In the genomic region with DNA sequence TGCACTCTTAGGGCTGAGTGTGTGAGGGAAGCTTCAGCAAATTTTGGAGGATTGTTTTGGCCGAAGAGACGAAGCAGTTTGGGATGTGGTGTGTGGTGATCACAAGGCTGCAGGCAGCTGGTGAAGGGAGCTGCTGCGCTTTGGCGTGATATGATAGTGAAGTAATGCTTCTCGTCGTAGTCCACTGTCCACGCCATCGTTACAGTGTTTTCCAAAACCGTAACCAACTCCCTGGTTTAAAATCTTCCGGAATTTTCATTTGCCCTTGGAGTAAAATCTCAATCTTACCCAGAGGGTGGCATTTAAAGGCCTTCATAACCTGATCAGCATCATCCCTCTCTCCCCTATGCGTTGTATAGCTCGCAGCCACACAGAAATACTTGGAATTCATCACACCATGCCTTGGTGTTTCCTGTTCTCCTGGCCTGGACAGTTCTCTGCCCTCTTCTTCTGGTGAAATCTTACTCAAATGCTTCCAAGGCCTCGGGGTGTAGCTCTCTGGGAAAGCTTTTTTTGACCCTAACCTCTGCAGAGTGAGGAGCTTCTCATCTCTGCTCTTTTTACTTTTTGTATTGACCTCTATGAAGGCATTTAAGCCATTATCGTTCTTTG, we compare ENCODE assay signal across 8 cellular contexts. TPM values are rescaled to one million over a fixed set of nuclear protein-coding genes. Genes with fewer than 3 reads are reported as not detected.
DNase-seq lines count a peak whose midpoint lies in the region; ATAC-seq, FAIRE-seq and TF ChIP-seq lines count a peak whose summit lies in the region.

No MANE protein-coding gene starts in this region.

- H2AFZ ChIP-seq in Loucy (ENCODE audit: low read length) = peak overlapping the region; percentile 97
- H2AFZ ChIP-seq in astrocyte (ENCODE audit: low read depth, low read length) = peak overlapping the region; percentile 94

- H3K4me1 Mint-ChIP-seq in Calu3 (ENCODE audit: low read depth, unreplicated experiment) (no peaks in the 10 kb centered on the region), astrocyte (ENCODE audit: low read depth, unreplicated experiment) (peaks cover 6% of the 10 kb centered on the region)

- H4K20me1 ChIP-seq in Loucy (ENCODE audit: insufficient read depth, low read length, poor library complexity, severe bottlenecking) (peaks cover 36% of the 10 kb centered on the region), astrocyte (ENCODE audit: insufficient read depth, low read length) (peaks cover 35% of the 10 kb centered on the region)

- H3K4me3 ChIP-seq in Loucy (ENCODE audit: low read length, poor library complexity, severe bottlenecking) (peak overlapping the region; percentile 99), astrocyte (ENCODE audit: insufficient read depth, low read depth, low read length) (peak overlapping the region; percentile 95), iPS-18a (ENCODE audit: low read length) (peak overlapping the region; percentile 84), gastrocnemius medialis (peak overlapping the region; percentile 63 to 93 (median 88))

- intact Hi-C loops in Calu3 (cut with micrococcal nuclease; ENCODE audit: unreplicated experiment) (no loop called here), gastrocnemius medialis (cut with DNase I; ENCODE audit: low total_unique reads) (no loop called here)

- H3K4me3 Mint-ChIP-seq in Calu3 (ENCODE audit: low read depth, unreplicated experiment) (peak overlapping the region; percentile 93), astrocyte (ENCODE audit: unreplicated experiment) (peak overlapping the region; percentile 100)

- no peaks in the 10 kb centered on the region for H3K9me2 ChIP-seq in Loucy (replicated peaks; ENCODE audit: low read depth, low read length)

- H3K9ac ChIP-seq in Loucy (ENCODE audit: low read depth, low read length, poor library complexity, severe bottlenecking) (peak overlapping the region; percentile 87), astrocyte (ENCODE audit: low read length) (peak overlapping the region; percentile 94), iPS-18a (ENCODE audit: low read length) (peak overlapping the region; percentile 65)

- H3K79me2 ChIP-seq in Loucy (ENCODE audit: insufficient read depth, low read length) = peaks cover 58% of the 10 kb centered on the region
- peaks cover 54% of the 10 kb centered on the region for H3K79me2 ChIP-seq in astrocyte (ENCODE audit: insufficient read depth, low read length)

- CTCF ChIA-PET in Calu3 (lab: Charles Lee) = interaction anchor here (1.0 kb wide), 1 partner anchor 485 kb away, joined by 4 read pairs; no protein-coding TSS in a partner anchor

- no peak for DNase-seq in Calu3
- peak; percentile 45 for DNase-seq in astrocyte (ENCODE audit: low read depth)
- DNase-seq in gastrocnemius medialis = peak; percentile 25 to 35
- no peak for DNase-seq in activated CD4-positive, alpha-beta T cell treated with anti-CD3 and anti-CD28 coated beads, Interleukin-2, amount 50 U/mL, for 1 hour

- peaks cover 3% of the 10 kb centered on the region for H3K9me3 Mint-ChIP-seq in Calu3 (ENCODE audit: low read depth, unreplicated experiment)
- H3K9me3 Mint-ChIP-seq in astrocyte (ENCODE audit: unreplicated experiment) = peaks cover 4% of the 10 kb centered on the region

- TF ChIP-seq CTCF in Calu3 (IDR thresholded peaks at IDR 0.05; ENCODE audit: unreplicated experiment) = no peak
- TF ChIP-seq CTCF in Loucy (conservative IDR thresholded peaks at IDR 0.05; ENCODE audit: low read length) = no peak
- TF ChIP-seq CTCF in astrocyte (IDR thresholded peaks at IDR 0.05; ENCODE audit: insufficient read depth, low read depth, low read length) = no peak
- no peak for TF ChIP-seq CTCF in gastrocnemius medialis (IDR thresholded peaks at IDR 0.05 in 4 of 5, conservative IDR thresholded peaks at IDR 0.05 in 1 of 5)

- in situ Hi-C loops in gastrocnemius medialis (cut with MboI; ENCODE audit: low sequenced_read_pairs in 4 of 4) = loop anchor here in 3 of 4 donors (10.0 to 25.0 kb wide), 2 partner anchors 231 to 328 kb away; a partner anchor contains a TSS

- no peak for TF ChIP-seq POLR2A in gastrocnemius medialis (IDR thresholded peaks at IDR 0.05)

- H3F3A ChIP-seq in Loucy (ENCODE audit: low read depth) = no peaks in the 10 kb centered on the region

- H3K36me3 ChIP-seq in Loucy (ENCODE audit: insufficient read depth, low read length) (no peaks in the 10 kb centered on the region), astrocyte (ENCODE audit: insufficient read depth, low read length) (no peaks in the 10 kb centered on the region), iPS-18a (ENCODE audit: control insufficient read depth, low read depth, low read length) (no peaks in the 10 kb centered on the region), gastrocnemius medialis (no peaks in the 10 kb centered on the region)

- peaks cover 36% of the 10 kb centered on the region for H3K4me1 ChIP-seq in Loucy (ENCODE audit: insufficient read depth, low read length, poor library complexity, severe bottlenecking)
- H3K4me1 ChIP-seq in astrocyte (ENCODE audit: insufficient read depth, low read length) = peaks cover 14% of the 10 kb centered on the region
- H3K4me1 ChIP-seq in iPS-18a (ENCODE audit: control insufficient read depth, low read depth, low read length) = peaks cover 3% of the 10 kb centered on the region
- H3K4me1 ChIP-seq in gastrocnemius medialis = peaks cover 19 to 22% of the 10 kb centered on the region in 2 donors

- H3K27me3 Mint-ChIP-seq in Calu3 (ENCODE audit: unreplicated experiment) = no peaks in the 10 kb centered on the region
- no peaks in the 10 kb centered on the region for H3K27me3 Mint-ChIP-seq in astrocyte (ENCODE audit: low read depth, unreplicated experiment)

- H3K36me3 Mint-ChIP-seq in Calu3 (ENCODE audit: insufficient read depth, unreplicated experiment) = peaks cover 19% of the 10 kb centered on the region
- peaks cover 4% of the 10 kb centered on the region for H3K36me3 Mint-ChIP-seq in astrocyte (ENCODE audit: low read depth, unreplicated experiment)

- H3K27ac ChIP-seq in astrocyte (ENCODE audit: low read depth, low read length) (peak overlapping the region; percentile 84), iPS-18a (ENCODE audit: low read length) (no peak overlapping the region), gastrocnemius medialis (peak overlapping the region; percentile 87 to 97 (median 93))

- no TSS peak for BruUV-seq in Calu3 (replicated peaks; lab: Mats Ljungman, UMichigan)

- H3K27ac Mint-ChIP-seq in Calu3 (ENCODE audit: unreplicated experiment) (peak overlapping the region; percentile 92), astrocyte (ENCODE audit: unreplicated experiment) (peak overlapping the region; percentile 97)

- FAIRE-seq in astrocyte (lab: Jason Lieb, UNC) = no peak

- H3K4me2 ChIP-seq in Loucy (ENCODE audit: low read depth, low read length, poor library complexity, severe bottlenecking) (peak overlapping the region; percentile 91), astrocyte (ENCODE audit: low read length) (peak overlapping the region; percentile 96)

- H3K9me3 ChIP-seq in Loucy (ENCODE audit: insufficient read depth, low read depth, low read length) (no peaks in the 10 kb centered on the region), astrocyte (ENCODE audit: insufficient read depth, low read depth, low read length) (no peaks in the 10 kb centered on the region), iPS-18a (ENCODE audit: control insufficient read depth, low read depth, low read length) (no peaks in the 10 kb centered on the region), gastrocnemius medialis (no peaks in the 10 kb centered on the region)

- ATAC-seq in GM21528 (IDR thresholded peaks at IDR 0.05; ENCODE audit: low FRiP score, unreplicated experiment) (peak; percentile 24), gastrocnemius medialis (peak; percentile 78 to 82), HG03039 (IDR thresholded peaks at IDR 0.05; ENCODE audit: unreplicated experiment) (no peak)

- H3K27me3 ChIP-seq in Loucy (ENCODE audit: insufficient read depth, low read length, poor library complexity, severe bottlenecking) = no peaks in the 10 kb centered on the region
- no peaks in the 10 kb centered on the region for H3K27me3 ChIP-seq in astrocyte (ENCODE audit: insufficient read depth, low read length)
- H3K27me3 ChIP-seq in iPS-18a (ENCODE audit: control insufficient read depth, insufficient read depth, low read length) = no peaks in the 10 kb centered on the region
- H3K27me3 ChIP-seq in gastrocnemius medialis = no peaks in the 10 kb centered on the region

RNA-seq across cellular contexts. Expression of a gene that starts 0.8 kb away (rescaled TPM):
- total RNA-seq in Calu3 (2022) = 17.5 and 17.8 TPM in 2 replicates
- total RNA-seq in astrocyte = 18.0 and 22.9 TPM in 2 replicates
- 10 to 100 TPM in 3 of 4 donors, 1 to 10 TPM in 1; 8.0 to 15.5 (median 13.4) TPM for total RNA-seq in gastrocnemius medialis

Comparison
In these comparisons a context has a peak if more than half of its experiments do, and no peak if none do; other contexts are left out.
1. DNase-seq: peak in astrocyte (single experiment) and gastrocnemius medialis (2 of 2); none in Calu3 (single experiment) and activated CD4-positive, alpha-beta T cell treated with anti-CD3 and anti-CD28 coated beads, Interleukin-2, amount 50 U/mL, for 1 hour (single experiment).
2. Peak in every context shown above with its lines, with median percentiles within 50 percentile points of each other: H3K4me3 ChIP-seq and H3K9ac ChIP-seq.